Comparison of ENCODE assay signal across 11 cellular contexts in the genomic region with DNA sequence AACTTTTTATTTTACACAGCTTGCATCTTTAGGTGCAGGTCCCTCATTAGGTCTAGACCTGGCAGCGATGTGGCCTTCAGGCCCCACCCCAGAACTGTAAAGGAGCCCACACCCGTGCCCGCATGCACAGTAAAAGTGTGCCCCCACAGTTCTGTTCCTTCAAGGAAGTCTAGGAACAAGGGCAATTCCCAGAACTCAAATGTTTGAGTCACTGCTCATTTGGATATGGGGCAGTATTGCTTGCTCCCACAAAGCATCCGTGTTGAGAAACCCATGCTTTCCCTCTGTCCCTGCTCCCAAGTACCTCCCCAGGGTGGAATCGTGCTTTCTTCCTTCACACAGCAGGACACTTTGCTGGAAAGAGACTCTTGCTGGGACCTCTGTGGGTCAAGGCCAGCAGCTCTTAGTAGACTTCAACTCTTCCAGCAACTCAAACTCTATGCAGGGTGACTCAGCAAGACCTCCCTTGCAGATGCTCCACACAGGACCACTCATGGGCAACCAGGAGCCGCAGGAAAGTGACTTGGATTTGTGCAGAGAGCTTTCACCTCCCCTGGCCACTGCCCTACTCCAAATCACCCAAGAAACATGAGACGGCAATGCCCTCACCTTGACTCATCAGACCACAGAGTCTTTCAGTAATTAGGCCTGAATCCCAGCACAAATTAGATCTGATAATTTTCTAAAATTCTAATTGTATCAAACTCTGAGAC. TPM values are rescaled to one million over a fixed set of nuclear protein-coding genes. Genes with fewer than 3 reads are reported as not detected.
DNase-seq lines count a peak whose midpoint lies in the region; ATAC-seq and TF ChIP-seq lines count a peak whose summit lies in the region.
"Had no signal": no experiment of that assay in that cellular context is flagged by ENCODE, and none has a peak within 500 bp of the region (broad histone marks: within the 10 kb centered on the region; RNA-seq: fewer than 3 reads in every experiment).

No MANE protein-coding gene starts in this region.

- TF ChIP-seq EP300 in SK-N-SH (IDR thresholded peaks at IDR 0.05; ENCODE audit: borderline replicate concordance in 1 of 2, low read depth in 1 of 2, low read length in 1 of 2): no peak

- no peaks in the 10 kb centered on the region for H3K9me3 Mint-ChIP-seq in activated naive CD4-positive, alpha-beta T cell treated with anti-CD3 and anti-CD28 coated beads, Interleukin-2, amount 50 U/mL, for 72 hours
- H3K9me3 Mint-ChIP-seq in stimulated activated effector memory CD8-positive, alpha-beta T cell treated with anti-CD3 and anti-CD28 coated beads, Interleukin-12 subunit alpha, Interleukin-12 subunit beta, amount 100 ng/mL, for 72 hours: no peaks in the 10 kb centered on the region

- no peak for TF ChIP-seq POLR2A in esophagus squamous epithelium (IDR thresholded peaks at IDR 0.05)

- intact Hi-C loops in esophagus squamous epithelium (cut with DNase I): no loop called here

- H3K27ac Mint-ChIP-seq in activated naive CD4-positive, alpha-beta T cell treated with anti-CD3 and anti-CD28 coated beads, Interleukin-2, amount 50 U/mL, for 72 hours: peak overlapping the region; percentile 16 to 92
- peak overlapping the region; percentile 52 for H3K27ac Mint-ChIP-seq in stimulated activated effector memory CD8-positive, alpha-beta T cell treated with anti-CD3 and anti-CD28 coated beads, Interleukin-12 subunit alpha, Interleukin-12 subunit beta, amount 100 ng/mL, for 72 hours

- H3F3A ChIP-seq in SK-N-SH (replicated peaks; ENCODE audit: insufficient read depth): peaks cover 25% of the 10 kb centered on the region

- no peak overlapping the region for H2AFZ ChIP-seq in SK-N-SH (ENCODE audit: low read depth)

- H3K9ac ChIP-seq in SK-N-SH: peak overlapping the region; percentile 25; the same call in 1 of the 2 replicates

- peaks cover 86% of the 10 kb centered on the region for H4K20me1 ChIP-seq in SK-N-SH (ENCODE audit: insufficient read depth)

- CTCF ChIA-PET in SK-N-SH (lab: Yijun Ruan, JAX): no interaction called here

- H3K36me3 ChIP-seq in SK-N-SH (replicated peaks in 1 of 2; ENCODE audit: control insufficient read depth in 1 of 2, insufficient read depth in 2 of 2, low read length in 1 of 2) (peaks cover 4 to 8% of the 10 kb centered on the region in 2 experiments), esophagus squamous epithelium (peaks cover 0 to 2% (median 0%) of the 10 kb centered on the region in 3 donors)

- H3K4me2 ChIP-seq in SK-N-SH: peak overlapping the region; percentile 59

- no peak overlapping the region for H3K4me3 Mint-ChIP-seq in stimulated activated effector memory CD8-positive, alpha-beta T cell treated with anti-CD3 and anti-CD28 coated beads, Interleukin-12 subunit alpha, Interleukin-12 subunit beta, amount 100 ng/mL, for 72 hours

- 66% methylated on average over 7 of the region's 7 CpGs for WGBS in SK-N-SH (ENCODE audit: low lambda C conversion rate)
- WGBS in esophagus squamous epithelium, 2 donors: 49 to 63% methylated on average over 7 of the region's 7 CpGs

- TF ChIP-seq CTCF in SK-N-SH (IDR thresholded peaks at IDR 0.05): no peak
- TF ChIP-seq CTCF in esophagus squamous epithelium (IDR thresholded peaks at IDR 0.05): no peak

- TF ChIP-seq RAD21 in SK-N-SH (IDR thresholded peaks at IDR 0.05; ENCODE audit: low read length): no peak

- no peak for DNase-seq in activated naive CD4-positive, alpha-beta T cell treated with anti-CD3 and anti-CD28 coated beads, Interleukin-2, amount 50 U/mL, for 72 hours (ENCODE audit: low spot score in 2 of 2)
- no peak for DNase-seq in activated naive CD4-positive, alpha-beta T cell (lab: John Stamatoyannopoulos, UW)
- DNase-seq in SK-N-SH: no peak
- no peak for DNase-seq in esophagus squamous epithelium (lab: John Stamatoyannopoulos, UW)
- DNase-seq in stimulated activated effector memory CD8-positive, alpha-beta T cell treated with anti-CD3 and anti-CD28 coated beads, Interleukin-12 subunit alpha, Interleukin-12 subunit beta, amount 100 ng/mL, for 72 hours (ENCODE audit: low spot score in 2 of 2): no peak
- no peak for DNase-seq in epidermal melanocyte (ENCODE audit: insufficient read length, low spot score)
- no peak for DNase-seq in NCI-H1105 (lab: John Stamatoyannopoulos, UW)
- no peak for DNase-seq in effector CD8-positive, alpha-beta T cell (lab: John Stamatoyannopoulos, UW)
- DNase-seq: GDM1; kidney; stimulated activated naive CD4-positive, alpha-beta T cell had no signal

- no peaks in the 10 kb centered on the region for H3K27me3 ChIP-seq in SK-N-SH (ENCODE audit: insufficient read depth)
- no peaks in the 10 kb centered on the region for H3K27me3 ChIP-seq in esophagus squamous epithelium

- H3K4me1 ChIP-seq in SK-N-SH (ENCODE audit: control insufficient read depth in 1 of 2, insufficient read depth in 2 of 2, low read depth in 1 of 2, low read length in 1 of 2) (peaks cover 17 to 22% of the 10 kb centered on the region in 2 experiments; a peak in 3 of 4 replicates), esophagus squamous epithelium (peaks cover 12 to 100% (median 35%) of the 10 kb centered on the region in 3 donors)

- POLR2A ChIA-PET in SK-N-SH (lab: Yijun Ruan, JAX): no interaction called here

- peaks cover 52% of the 10 kb centered on the region for H3K4me1 Mint-ChIP-seq in stimulated activated effector memory CD8-positive, alpha-beta T cell treated with anti-CD3 and anti-CD28 coated beads, Interleukin-12 subunit alpha, Interleukin-12 subunit beta, amount 100 ng/mL, for 72 hours

- peaks cover 100% of the 10 kb centered on the region for H3K79me2 ChIP-seq in SK-N-SH (ENCODE audit: insufficient read depth)

- no peak for ATAC-seq in activated naive CD4-positive, alpha-beta T cell treated with anti-CD3 and anti-CD28 coated beads, Interleukin-2, amount 50 U/mL, for 72 hours
- peak; percentile 16 for ATAC-seq in stimulated activated effector memory CD8-positive, alpha-beta T cell treated with anti-CD3 and anti-CD28 coated beads, Interleukin-12 subunit alpha, Interleukin-12 subunit beta, amount 100 ng/mL, for 72 hours

- H3K9me2 ChIP-seq in SK-N-SH: no peaks in the 10 kb centered on the region

- H3K27ac ChIP-seq in SK-N-SH (ENCODE audit: low read depth in 2 of 2, low read length in 1 of 2): peak overlapping the region in 1 of 2 experiments; percentile 58; a peak in 2 of 4 replicates
- peak overlapping the region; percentile 56 to 97 (median 82) for H3K27ac ChIP-seq in esophagus squamous epithelium

- H3K4me3 ChIP-seq in SK-N-SH (ENCODE audit: low read depth in 2 of 2, low read length in 1 of 2): no peak overlapping the region; a peak in 1 of 4 replicates
- peak overlapping the region in 1 of 4 donors; percentile 9 for H3K4me3 ChIP-seq in esophagus squamous epithelium

- H3K9me3 ChIP-seq in SK-N-SH: no peaks in the 10 kb centered on the region
- no peaks in the 10 kb centered on the region for H3K9me3 ChIP-seq in esophagus squamous epithelium

- H3K36me3 Mint-ChIP-seq in activated naive CD4-positive, alpha-beta T cell treated with anti-CD3 and anti-CD28 coated beads, Interleukin-2, amount 50 U/mL, for 72 hours: peaks cover 10 to 17% of the 10 kb centered on the region in 2 donors
- peaks cover 34% of the 10 kb centered on the region for H3K36me3 Mint-ChIP-seq in stimulated activated effector memory CD8-positive, alpha-beta T cell treated with anti-CD3 and anti-CD28 coated beads, Interleukin-12 subunit alpha, Interleukin-12 subunit beta, amount 100 ng/mL, for 72 hours

TF ChIP-seq in SK-N-SH, 30 proteins besides CTCF, POLR2A, EP300 and RAD21 (continues in another document):
- TF ChIP-seq FOXJ3 (CRISPR knock-in tag; IDR thresholded peaks at IDR 0.05): no peak
- no peak for TF ChIP-seq EZH2phosphoT487 (IDR thresholded peaks at IDR 0.05; ENCODE audit: borderline replicate concordance, low read depth)
- TF ChIP-seq POLR2AphosphoS5 (IDR thresholded peaks at IDR 0.05; ENCODE audit: low read depth, low read length): no peak
- no peak for TF ChIP-seq YY1 (IDR thresholded peaks at IDR 0.05; ENCODE audit: low read depth)
- no peak for TF ChIP-seq CHD2 (IDR thresholded peaks at IDR 0.05; ENCODE audit: low read length, partially characterized antibody)
- TF ChIP-seq FOSL2 (IDR thresholded peaks at IDR 0.05; ENCODE audit: borderline replicate concordance, low read depth): peak; percentile 63; the same call in 1 of the 2 replicates
- no peak for TF ChIP-seq TEAD4 (IDR thresholded peaks at IDR 0.05; ENCODE audit: borderline replicate concordance, insufficient read depth)
- TF ChIP-seq RCOR1 (IDR thresholded peaks at IDR 0.05; ENCODE audit: low read length): no peak
- TF ChIP-seq, protein P1, sequence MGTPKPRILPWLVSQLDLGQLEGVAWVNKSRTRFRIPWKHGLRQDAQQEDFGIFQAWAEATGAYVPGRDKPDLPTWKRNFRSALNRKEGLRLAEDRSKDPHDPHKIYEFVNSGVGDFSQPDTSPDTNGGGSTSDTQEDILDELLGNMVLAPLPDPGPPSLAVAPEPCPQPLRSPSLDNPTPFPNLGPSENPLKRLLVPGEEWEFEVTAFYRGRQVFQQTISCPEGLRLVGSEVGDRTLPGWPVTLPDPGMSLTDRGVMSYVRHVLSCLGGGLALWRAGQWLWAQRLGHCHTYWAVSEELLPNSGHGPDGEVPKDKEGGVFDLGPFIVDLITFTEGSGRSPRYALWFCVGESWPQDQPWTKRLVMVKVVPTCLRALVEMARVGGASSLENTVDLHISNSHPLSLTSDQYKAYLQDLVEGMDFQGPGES (IDR thresholded peaks at IDR 0.05; ENCODE audit: low read depth, low read length): no peak
- TF ChIP-seq, protein P2, sequence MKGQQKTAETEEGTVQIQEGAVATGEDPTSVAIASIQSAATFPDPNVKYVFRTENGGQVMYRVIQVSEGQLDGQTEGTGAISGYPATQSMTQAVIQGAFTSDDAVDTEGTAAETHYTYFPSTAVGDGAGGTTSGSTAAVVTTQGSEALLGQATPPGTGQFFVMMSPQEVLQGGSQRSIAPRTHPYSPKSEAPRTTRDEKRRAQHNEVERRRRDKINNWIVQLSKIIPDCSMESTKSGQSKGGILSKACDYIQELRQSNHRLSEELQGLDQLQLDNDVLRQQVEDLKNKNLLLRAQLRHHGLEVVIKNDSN (IDR thresholded peaks at IDR 0.05; ENCODE audit: borderline replicate concordance, low read depth): no peak
- TF ChIP-seq FOXM1 (IDR thresholded peaks at IDR 0.05; ENCODE audit: low read depth): no peak
- no peak for TF ChIP-seq GABPA (IDR thresholded peaks at IDR 0.05; ENCODE audit: low read depth)
- no peak for TF ChIP-seq RFX5 (IDR thresholded peaks at IDR 0.05; ENCODE audit: low read length)
- TF ChIP-seq TAF1 (IDR thresholded peaks at IDR 0.05; ENCODE audit: borderline replicate concordance, low read depth, low read length): no peak
- no peak for TF ChIP-seq MXI1 (IDR thresholded peaks at IDR 0.05; ENCODE audit: low read depth, low read length)
- no peak for TF ChIP-seq MEF2A (IDR thresholded peaks at IDR 0.05; ENCODE audit: borderline replicate concordance, low read depth)

RNA-seq across cellular contexts. Expression of a gene that starts 12.3 kb away (rescaled TPM):
- 10 to 100 TPM; 63.8 to 92.7 TPM for total RNA-seq in activated naive CD4-positive, alpha-beta T cell treated with anti-CD3 and anti-CD28 coated beads, Interleukin-2, amount 50 U/mL, for 72 hours
- 9.3 and 14.0 TPM in 2 replicates for polyA plus RNA-seq in SK-N-SH (2012; rRNA removed)
- 9.1 and 11.8 TPM in 2 replicates for polyA plus RNA-seq in SK-N-SH (2012; cell fraction: cytosol; rRNA removed)
- 15.4 and 20.8 TPM in 2 replicates for polyA plus RNA-seq in SK-N-SH (2012; cell fraction: nucleus; rRNA removed)
- total RNA-seq in esophagus squamous epithelium: 100 to 1,000 TPM in 1 of 4 donors, 10 to 100 TPM in 3; 87.5 to 127 (median 93.9) TPM
